In the genomic region with DNA sequence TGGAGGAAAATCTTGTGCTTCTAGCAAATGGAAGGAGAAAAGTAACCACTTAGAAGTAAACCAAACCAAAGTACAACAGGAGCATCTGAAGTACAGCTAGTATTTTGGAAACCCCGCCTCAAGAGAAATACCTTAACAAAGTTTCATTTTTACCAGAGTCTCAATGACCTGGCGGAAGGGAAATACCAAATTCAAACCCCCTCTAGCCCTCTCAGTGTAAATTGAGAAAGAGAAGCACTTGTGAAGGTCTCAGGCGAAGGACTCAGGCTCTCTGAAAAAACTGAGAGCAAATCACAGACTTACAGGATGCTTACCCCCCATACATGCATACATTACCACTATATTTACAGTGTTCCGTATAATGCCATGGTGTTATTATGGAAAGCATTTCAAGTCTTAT, we compare ENCODE assay signal across 1 cellular context.
TF ChIP-seq lines count a peak whose summit lies in the region.

No MANE protein-coding gene starts in this region.

TF ChIP-seq in GM23338, 12 proteins besides CTCF, POLR2A, EP300 and RAD21 (continued from another document):
- TF ChIP-seq ZNF462 (CRISPR knock-in tag; IDR thresholded peaks at IDR 0.05) (no peak), ZNF331 (CRISPR knock-in tag; IDR thresholded peaks at IDR 0.05; ENCODE audit: low read depth) (no peak), NANOG (IDR thresholded peaks at IDR 0.05; ENCODE audit: borderline replicate concordance) (no peak), STAT1 (IDR thresholded peaks at IDR 0.05; ENCODE audit: unreplicated experiment) (no peak), EZH2phosphoT487 (IDR thresholded peaks at IDR 0.05; ENCODE audit: unreplicated experiment) (no peak), REST (IDR thresholded peaks at IDR 0.05; ENCODE audit: unreplicated experiment) (no peak), CREB1 (CRISPR knock-in tag; IDR thresholded peaks at IDR 0.05; ENCODE audit: low read depth) (no peak), EZH2 (IDR thresholded peaks at IDR 0.05; ENCODE audit: low read depth, unreplicated experiment) (no peak), ZNF114 (CRISPR knock-in tag; IDR thresholded peaks at IDR 0.05) (no peak), ETS1 (IDR thresholded peaks at IDR 0.05) (no peak)
